11 cellular contexts compared by ENCODE assay signal in the genomic region with DNA sequence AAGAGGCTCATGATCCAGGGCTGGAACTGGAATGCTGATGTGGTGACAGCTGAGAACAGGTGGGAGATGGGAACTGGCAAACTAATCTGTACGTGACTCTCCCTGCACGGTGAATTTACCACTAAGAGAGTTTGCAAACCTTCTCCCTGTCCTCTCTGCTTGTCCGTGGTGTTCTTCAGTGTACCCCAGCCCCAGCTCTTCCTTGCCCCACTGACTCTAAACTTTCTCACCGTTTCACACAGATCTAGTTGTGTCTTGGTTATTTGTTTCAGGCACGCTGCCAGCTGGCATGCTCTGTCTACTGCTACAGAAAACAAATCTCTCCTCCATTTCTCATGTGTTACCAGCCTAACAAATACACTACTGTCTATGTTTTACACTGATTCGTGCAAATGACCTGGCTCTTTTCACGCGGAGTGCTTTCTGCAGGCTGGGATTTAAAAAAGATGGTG.
DNase-seq lines count a peak whose midpoint lies in the region; TF ChIP-seq lines count a peak whose summit lies in the region.
"Had no signal": no experiment of that assay in that cellular context is flagged by ENCODE, and none has a peak within 500 bp of the region (broad histone marks: within the 10 kb centered on the region; RNA-seq: fewer than 3 reads in every experiment).

No MANE protein-coding gene starts in this region.

- 15 to 18% methylated on average over 8 of the region's 8 CpGs for WGBS in testis, 2 donors

- TF ChIP-seq POLR2A in testis (IDR thresholded peaks at IDR 0.05) = no peak

- H3K36me3 ChIP-seq in muscle layer of colon (ENCODE audit: insufficient read depth, low read length) (no peaks in the 10 kb centered on the region), testis (ENCODE audit: low read depth, missing control alignments) (no peaks in the 10 kb centered on the region)

- no peak for TF ChIP-seq CTCF in epithelial cell of esophagus (IDR thresholded peaks at IDR 0.05; ENCODE audit: insufficient read depth, low read depth, low read length, missing control alignments)
- TF ChIP-seq CTCF in testis (IDR thresholded peaks at IDR 0.05) = no peak

- H3K9me3 ChIP-seq in muscle layer of colon (ENCODE audit: low read length) = no peaks in the 10 kb centered on the region
- no peaks in the 10 kb centered on the region for H3K9me3 ChIP-seq in testis

- intact Hi-C loops in testis (cut with DNase I; ENCODE audit: low total_unique reads) = no loop called here

- no peak overlapping the region for H3K9ac ChIP-seq in muscle layer of colon (ENCODE audit: low read length)

- peak overlapping the region; percentile 52 for H3K27ac ChIP-seq in muscle layer of colon (ENCODE audit: low read depth, low read length)
- H3K27ac ChIP-seq in testis = no peak overlapping the region
- H3K27ac ChIP-seq: coronary artery had no signal

- H3K4me1 ChIP-seq in muscle layer of colon (ENCODE audit: insufficient read depth, low read length) = peaks cover 50% of the 10 kb centered on the region
- H3K4me1 ChIP-seq in testis = peaks cover 7% of the 10 kb centered on the region

- peak; percentile 70 for DNase-seq in NCI-H1092 treated with DMSO at 0.1 percent for 48 hours (lab: John Stamatoyannopoulos, UW)
- no peak for DNase-seq in NCI-H1092 (lab: John Stamatoyannopoulos, UW)
- DNase-seq in epithelial cell of esophagus (ENCODE audit: low read depth) = peak; percentile 17
- peak; percentile 53 for DNase-seq in testis
- no peak for DNase-seq in stimulated activated CD4-positive, alpha-beta T cell treated with anti-CD3 and anti-CD28 coated beads, Interleukin-4, amount 100 ng/mL, for 24 hours
- DNase-seq in HK-2 (ENCODE audit: unreplicated experiment) = no peak
- no peak for DNase-seq in NCI-H510A treated with DMSO at 0.1 percent for 48 hours (lab: John Stamatoyannopoulos, UW)
- DNase-seq: GDM1, NCI-H774 had no signal

- H3K4me3 ChIP-seq in epithelial cell of esophagus (ENCODE audit: low read length) = no peak overlapping the region
- H3K4me3 ChIP-seq in muscle layer of colon (ENCODE audit: low read depth in 1 of 2, low read length in 2 of 2) = no peak overlapping the region
- H3K4me3 ChIP-seq in testis = no peak overlapping the region
- H3K4me3 ChIP-seq: coronary artery had no signal

- no peaks in the 10 kb centered on the region for H3K27me3 ChIP-seq in muscle layer of colon (ENCODE audit: control insufficient read depth in 1 of 2, insufficient read depth in 2 of 2, low read length in 2 of 2)
- H3K27me3 ChIP-seq in testis = no peaks in the 10 kb centered on the region

Comparison
In these comparisons a context has a peak if more than half of its experiments do, and no peak if none do; other contexts are left out.
1. DNase-seq: peak in NCI-H1092 treated with DMSO at 0.1 percent for 48 hours (single experiment), epithelial cell of esophagus (single experiment) and testis (single experiment); none in NCI-H1092 (single experiment), stimulated activated CD4-positive, alpha-beta T cell treated with anti-CD3 and anti-CD28 coated beads, Interleukin-4, amount 100 ng/mL, for 24 hours (single experiment), HK-2 (single experiment) and NCI-H510A treated with DMSO at 0.1 percent for 48 hours (single experiment).